8 cellular contexts compared by ENCODE assay signal in the genomic region with DNA sequence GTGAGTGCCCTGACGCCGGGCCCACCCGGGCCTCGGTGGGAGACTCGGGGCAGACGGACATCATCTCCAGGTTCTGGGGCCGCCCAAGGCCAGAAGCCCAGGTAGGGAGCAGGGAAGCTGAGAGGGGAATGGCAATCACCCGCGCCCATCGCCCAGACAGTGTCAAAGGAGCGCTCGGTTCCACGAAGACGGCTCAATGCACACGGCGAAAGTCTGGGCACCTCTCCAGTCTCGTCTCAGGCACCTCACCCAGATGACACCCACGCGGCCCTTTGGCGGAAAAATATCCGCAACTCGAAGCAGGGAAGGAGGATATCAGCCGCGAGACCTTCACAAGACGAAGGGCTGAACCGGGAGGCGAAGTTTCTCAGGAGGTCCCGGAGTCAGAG. TPM values are rescaled to one million over a fixed set of nuclear protein-coding genes. Genes with fewer than 3 reads are reported as not detected.
A peak's percentile ranks its signal among the peaks of the same experiment; 100 is the strongest.
DNase-seq lines count a peak whose midpoint lies in the region; ATAC-seq and TF ChIP-seq lines count a peak whose summit lies in the region.

No MANE protein-coding gene starts in this region.

- H3K36me3 Mint-ChIP-seq in central memory CD8-positive, alpha-beta T cell (ENCODE audit: insufficient read depth), result peaks cover 1% of the 10 kb centered on the region
- no peaks in the 10 kb centered on the region for H3K36me3 Mint-ChIP-seq in memory B cell

- H3K9me3 ChIP-seq in OCI-LY3 (ENCODE audit: insufficient read depth, low read length) (no peaks in the 10 kb centered on the region), thyroid gland (no peaks in the 10 kb centered on the region)

- no peaks in the 10 kb centered on the region for H4K20me1 ChIP-seq in OCI-LY3 (ENCODE audit: insufficient read depth, low read length)

- H3K4me3 Mint-ChIP-seq in central memory CD8-positive, alpha-beta T cell, result peak overlapping the region; percentile 80
- peak overlapping the region; percentile 82 for H3K4me3 Mint-ChIP-seq in memory B cell

- peak; percentile 10 for DNase-seq in Ammon's horn (ENCODE audit: low spot score)
- no peak for DNase-seq in central memory CD8-positive, alpha-beta T cell (ENCODE audit: low spot score in 2 of 2)
- no peak for DNase-seq in memory B cell (ENCODE audit: low spot score in 2 of 2)
- DNase-seq in thyroid gland, result peak; percentile 61 to 66
- DNase-seq in H4 (ENCODE audit: low spot score), result no peak

- H3K9ac ChIP-seq in OCI-LY3 (ENCODE audit: low read length), result no peak overlapping the region

- H3K27ac ChIP-seq in OCI-LY3 (ENCODE audit: low read length), result no peak overlapping the region
- no peak overlapping the region for H3K27ac ChIP-seq in thyroid gland

- ATAC-seq in central memory CD8-positive, alpha-beta T cell (replicated peaks; ENCODE audit: extremely low read depth, poor library complexity, severe bottlenecking), result no peak
- ATAC-seq in memory B cell (ENCODE audit: low read depth) (peak; percentile 28), GM19455 (IDR thresholded peaks at IDR 0.05; ENCODE audit: unreplicated experiment) (no peak), HG03571 (IDR thresholded peaks at IDR 0.05; ENCODE audit: unreplicated experiment) (no peak)

- H3K79me2 ChIP-seq in OCI-LY3 (ENCODE audit: low read length), result no peaks in the 10 kb centered on the region

- H3K36me3 ChIP-seq in OCI-LY3 (replicated peaks; ENCODE audit: low read depth, low read length) (no peaks in the 10 kb centered on the region), thyroid gland (no peaks in the 10 kb centered on the region)

- H3K27ac Mint-ChIP-seq in central memory CD8-positive, alpha-beta T cell (ENCODE audit: low read depth), result no peak overlapping the region
- H3K27ac Mint-ChIP-seq in memory B cell, result no peak overlapping the region

- peak overlapping the region; percentile 15; the same call in 1 of the 2 replicates for H2AFZ ChIP-seq in OCI-LY3 (ENCODE audit: low read depth, low read length)

- H3K4me3 ChIP-seq in OCI-LY3 (ENCODE audit: low read length) (peak overlapping the region; percentile 81), thyroid gland (replicated peaks in 1 of 3) (peak overlapping the region in 2 of 3 donors; percentile 39 to 51)

- no peak for TF ChIP-seq POLR2A in thyroid gland (IDR thresholded peaks at IDR 0.05)

- H3K4me1 ChIP-seq in OCI-LY3 (ENCODE audit: low read length) (peaks cover 10% of the 10 kb centered on the region; the same call in 1 of the 2 replicates), thyroid gland (peaks cover 11 to 12% of the 10 kb centered on the region in 2 donors)

- H3K27me3 Mint-ChIP-seq in central memory CD8-positive, alpha-beta T cell, result peaks cover 86% of the 10 kb centered on the region
- H3K27me3 Mint-ChIP-seq in memory B cell, result peaks cover 32% of the 10 kb centered on the region

- H3K4me1 Mint-ChIP-seq in central memory CD8-positive, alpha-beta T cell, result peaks cover 21% of the 10 kb centered on the region
- H3K4me1 Mint-ChIP-seq in memory B cell, result peaks cover 12% of the 10 kb centered on the region

- WGBS in thyroid gland, 2 donors, result 4 to 13% methylated on average over 18 to 22 of the region's 28 CpGs

- H3K27me3 ChIP-seq in OCI-LY3 (ENCODE audit: low read depth, low read length), result peaks cover 71% of the 10 kb centered on the region
- H3K27me3 ChIP-seq in thyroid gland, result no peaks in the 10 kb centered on the region

- peak overlapping the region; percentile 86 for H3K4me2 ChIP-seq in OCI-LY3 (ENCODE audit: low read length)

- intact Hi-C loops in thyroid gland (cut with DNase I), result no loop called here

- H3K9me3 Mint-ChIP-seq in central memory CD8-positive, alpha-beta T cell, result no peaks in the 10 kb centered on the region
- H3K9me3 Mint-ChIP-seq in memory B cell, result no peaks in the 10 kb centered on the region

- no peak for TF ChIP-seq CTCF in OCI-LY3 (IDR thresholded peaks at IDR 0.05; ENCODE audit: low read depth, low read length)
- no peak for TF ChIP-seq CTCF in thyroid gland (IDR thresholded peaks at IDR 0.05)

RNA-seq across cellular contexts. Expression of gene IL17RD, which starts 0.9 kb away (rescaled TPM):
- 1 to 10 TPM in 3 of 4 donors, under 1 TPM in 1; 0.59 to 2.6 (median 1.4) TPM for total RNA-seq in thyroid gland
- total RNA-seq in H4 (2014; rRNA removed; shearing (Covaris generic)), result 0.55 and 0.56 TPM in 2 replicates

RNA-seq across cellular contexts. Expression of gene HESX1, which starts 35.6 kb away (rescaled TPM):
- 1 to 10 TPM in 1 of 4 donors, under 1 TPM in 1, not detected in 2; 0.56 to 1.6 TPM for total RNA-seq in thyroid gland
- 0.37 TPM in 1 of 2 replicates, not detected in the other for total RNA-seq in H4 (2014; rRNA removed; shearing (Covaris generic))

Comparison
In these comparisons a context has a peak if more than half of its experiments do, and no peak if none do; other contexts are left out.
1. DNase-seq: peak in Ammon's horn (single experiment) and thyroid gland (2 of 2); none in central memory CD8-positive, alpha-beta T cell (0 of 2), memory B cell (0 of 2) and H4 (single experiment).